ENCODE assay signal across 5 cellular contexts in genomic region chr1:39045231-39045630, GRCh38.
"Had no signal": no experiment of that assay in that cellular context is flagged by ENCODE, and none has a peak within 500 bp of the region (broad histone marks: within the 10 kb centered on the region; RNA-seq: fewer than 3 reads in every experiment).

No MANE protein-coding gene starts in this region.

- H3K4me3 ChIP-seq: GM23248, HAP-1 had no signal

- H3K4me2 ChIP-seq: KMS-11 had no signal

- H3K9ac ChIP-seq: GM23248, KMS-11 had no signal

- H3K4me1 ChIP-seq: HAP-1 had no signal

- H3K27ac ChIP-seq: KMS-11 had no signal

- H3K9me3 ChIP-seq: HAP-1 had no signal

- DNase-seq: GM23248, GOT3, IMR-90 had no signal

- H3K36me3 ChIP-seq: HAP-1 had no signal
